29 cellular contexts compared by ENCODE assay signal in the genomic region with DNA sequence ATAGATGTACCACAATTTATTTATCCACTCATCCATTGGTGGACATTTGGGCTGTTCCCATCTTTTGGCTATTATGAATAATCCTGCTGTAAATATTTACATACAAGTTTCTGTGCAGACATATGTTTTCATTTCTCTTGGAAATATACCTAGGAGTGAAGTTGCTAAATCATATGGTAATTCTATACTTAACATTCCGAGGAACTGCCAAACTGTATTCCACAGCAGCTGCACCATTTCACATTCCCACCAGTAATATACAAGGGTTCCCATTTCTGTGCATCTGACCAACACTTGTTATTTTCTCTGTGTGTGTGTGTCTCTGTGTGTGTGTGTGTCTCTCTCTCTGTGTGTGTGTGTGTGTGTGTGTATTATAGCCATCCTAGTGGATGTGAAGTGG.
"Had no signal": no experiment of that assay in that cellular context is flagged by ENCODE, and none has a peak within 500 bp of the region (broad histone marks: within the 10 kb centered on the region; RNA-seq: fewer than 3 reads in every experiment).

No MANE protein-coding gene starts in this region.

- H3K27me3 Mint-ChIP-seq: activated CD4-positive, alpha-beta memory T cell treated with anti-CD3 and anti-CD28 coated beads, Interleukin-2, amount 10 ng/mL, durations not matched to agents 7 days and 5 days; activated naive CD8-positive, alpha-beta T cell treated with anti-CD3 and anti-CD28 coated beads for 36 hours; activated T-helper 17 cell treated with anti-CD3 and anti-CD28 coated beads, Interleukin-2, amount 50 U/mL, for 72 hours; central memory CD8-positive, alpha-beta T cell had no signal

- H3K36me3 Mint-ChIP-seq: activated naive CD8-positive, alpha-beta T cell treated with anti-CD3 and anti-CD28 coated beads for 36 hours had no signal

- H3K27ac Mint-ChIP-seq: activated CD4-positive, alpha-beta memory T cell treated with anti-CD3 and anti-CD28 coated beads, Interleukin-2, amount 10 ng/mL, durations not matched to agents 7 days and 5 days; activated naive CD8-positive, alpha-beta T cell treated with anti-CD3 and anti-CD28 coated beads for 36 hours; activated T-cell treated with anti-CD3 and anti-CD28 coated beads, Interleukin-2, amount 50 U/mL, for 72 hours; activated T-helper 17 cell treated with anti-CD3 and anti-CD28 coated beads, Interleukin-2, amount 50 U/mL, for 72 hours had no signal

- H3K4me3 ChIP-seq: ascending aorta, cardiac muscle cell, SJCRH30, SK-N-MC had no signal

- H3K4me1 ChIP-seq: ascending aorta, SJCRH30 had no signal

- H3K4me1 Mint-ChIP-seq: activated CD4-positive, alpha-beta memory T cell treated with anti-CD3 and anti-CD28 coated beads, Interleukin-2, amount 10 ng/mL, durations not matched to agents 7 days and 5 days; activated naive CD8-positive, alpha-beta T cell treated with anti-CD3 and anti-CD28 coated beads for 36 hours; activated T-helper 17 cell treated with anti-CD3 and anti-CD28 coated beads, Interleukin-2, amount 50 U/mL, for 72 hours; central memory CD8-positive, alpha-beta T cell had no signal

- H3K4me3 Mint-ChIP-seq: activated CD4-positive, alpha-beta memory T cell treated with anti-CD3 and anti-CD28 coated beads, Interleukin-2, amount 10 ng/mL, durations not matched to agents 7 days and 5 days; activated naive CD8-positive, alpha-beta T cell treated with anti-CD3 and anti-CD28 coated beads for 36 hours; activated T-cell treated with anti-CD3 and anti-CD28 coated beads, Interleukin-2, amount 50 U/mL, for 72 hours; activated T-helper 17 cell treated with anti-CD3 and anti-CD28 coated beads, Interleukin-2, amount 50 U/mL, for 72 hours; central memory CD8-positive, alpha-beta T cell had no signal

- DNase-seq: activated CD4-positive, alpha-beta memory T cell treated with anti-CD3 and anti-CD28 coated beads, Interleukin-2, amount 10 ng/mL, durations not matched to agents 7 days and 5 days; activated CD4-positive, alpha-beta T cell treated with anti-CD3 and anti-CD28 coated beads for 1 hour; activated CD4-positive, alpha-beta T cell treated with anti-CD3 and anti-CD28 coated beads for 48 hours; activated CD4-positive, CD25-positive, alpha-beta regulatory T cell; activated effector memory CD4-positive, alpha-beta T cell treated with anti-CD3 and anti-CD28 coated beads, Interleukin-2, amount 50 U/mL, for 16 hours; activated naive CD4-positive, alpha-beta T cell; activated naive CD4-positive, alpha-beta T cell treated with anti-CD3 and anti-CD28 coated beads, Interleukin-2, amount 50 U/mL, for 16 hours; activated naive CD8-positive, alpha-beta T cell treated with anti-CD3 and anti-CD28 coated beads for 36 hours; activated T-cell treated with anti-CD3 and anti-CD28 coated beads, Interleukin-2, amount 50 U/mL, for 1 hour; activated T-cell treated with anti-CD3 and anti-CD28 coated beads, Interleukin-2, amount 50 U/mL, for 72 hours; amygdala; MM.1S; MV-4-11; NCI-H1092; NCI-H1436 treated with DMSO at 0.1 percent for 48 hours; NCI-H1694 treated with DMSO at 0.1 percent for 48 hours; NCI-H2029; NCI-H345; NCI-H524 treated with DMSO at 0.1 percent for 48 hours; SHP77; T1000; WERI-Rb-1 had no signal

- H3K9me3 Mint-ChIP-seq: activated CD4-positive, alpha-beta memory T cell treated with anti-CD3 and anti-CD28 coated beads, Interleukin-2, amount 10 ng/mL, durations not matched to agents 7 days and 5 days; activated naive CD8-positive, alpha-beta T cell treated with anti-CD3 and anti-CD28 coated beads for 36 hours; activated T-cell treated with anti-CD3 and anti-CD28 coated beads, Interleukin-2, amount 50 U/mL, for 72 hours; activated T-helper 17 cell treated with anti-CD3 and anti-CD28 coated beads, Interleukin-2, amount 50 U/mL, for 72 hours; central memory CD8-positive, alpha-beta T cell had no signal

- H3K27me3 ChIP-seq: ascending aorta, cardiac muscle cell, SJCRH30 had no signal

- ATAC-seq: activated T-cell treated with anti-CD3 and anti-CD28 coated beads, Interleukin-2, amount 50 U/mL, for 72 hours; activated T-helper 17 cell treated with anti-CD3 and anti-CD28 coated beads, Interleukin-2, amount 50 U/mL, for 72 hours; Panc1 had no signal

- H3K36me3 ChIP-seq: ascending aorta, cardiac muscle cell, SJCRH30, WERI-Rb-1 had no signal

- H3K27ac ChIP-seq: ascending aorta, cardiac muscle cell, SJCRH30, SK-N-MC, WERI-Rb-1 had no signal

- H3K9me3 ChIP-seq: ascending aorta, SJCRH30 had no signal
